ENCODE assay signal across 1 cellular context in the genomic region with DNA sequence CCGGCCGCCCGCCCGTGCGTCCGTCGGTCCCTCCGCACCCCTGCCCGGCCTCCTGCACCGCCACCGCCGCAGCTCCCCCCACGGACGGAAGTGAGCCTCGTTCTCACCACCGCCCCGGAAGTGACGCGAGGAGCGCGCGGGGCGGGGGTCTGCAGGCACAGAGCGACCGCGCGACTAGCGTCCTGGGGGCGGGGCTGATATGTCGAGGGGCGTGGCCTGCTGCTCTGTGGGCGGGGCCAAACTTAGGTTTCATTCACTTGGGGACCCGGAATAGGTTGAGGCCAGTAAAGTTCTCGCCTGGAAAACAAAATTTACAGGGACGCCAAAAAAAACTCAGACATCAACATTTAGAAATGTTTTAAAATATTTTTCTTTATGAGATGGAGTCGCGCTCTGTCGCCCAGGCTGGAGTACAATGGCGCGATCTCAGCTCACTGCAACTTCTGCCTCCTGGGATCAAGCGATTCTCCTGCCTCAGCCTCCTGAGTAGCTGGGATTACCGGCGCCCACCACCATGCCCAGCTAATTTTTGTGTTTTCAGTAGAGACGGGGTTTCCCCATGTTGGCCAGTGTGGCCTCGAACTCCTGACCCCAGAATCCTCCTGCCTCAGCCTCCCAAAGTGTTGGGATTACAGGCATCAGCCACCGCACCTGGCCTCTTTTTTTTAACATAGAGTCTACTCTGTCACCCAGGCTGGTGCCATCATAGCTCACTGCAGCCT.
TF ChIP-seq lines count a peak whose summit lies in the region.

TSS of gene ABHD17A (minus strand) at position 99 of the 722 bp plus-strand sequence. CDS start 3,930 bp downstream, outside the sequence.

TF ChIP-seq in HepG2, 621 proteins besides CTCF, POLR2A, EP300 and RAD21 (continued from another document):
- TF ChIP-seq DRAP1 (CRISPR knock-in tag; IDR thresholded peaks at IDR 0.05) (peak; percentile 61; the same call in 1 of the 2 replicates), PAXIP1 (CRISPR knock-in tag; conservative IDR thresholded peaks at IDR 0.05) (0 out of 2 replicates have a peak, but pooled peaks have one; percentile 35), POLR2AphosphoS5 (IDR thresholded peaks at IDR 0.05; ENCODE audit: low read depth, low read length) (peak; percentile 46; the same call in 1 of the 2 replicates), THAP11 (CRISPR knock-in tag; IDR thresholded peaks at IDR 0.05) (peak; percentile 88), RBFOX2 (IDR thresholded peaks at IDR 0.05; ENCODE audit: low read depth, low read length) (peak; percentile 71), CREM (IDR thresholded peaks at IDR 0.05) (peak; percentile 84), CREM (CRISPR knock-in tag; IDR thresholded peaks at IDR 0.05) (peak; percentile 42; the same call in 1 of the 2 replicates), DR1 (CRISPR knock-in tag; IDR thresholded peaks at IDR 0.05) (0 out of 2 replicates have a peak, but pooled peaks have one; percentile 3), ZNF777 (CRISPR knock-in tag; IDR thresholded peaks at IDR 0.05) (0 out of 2 replicates have a peak, but pooled peaks have one; percentile 10), ELF1 (CRISPR knock-in tag; IDR thresholded peaks at IDR 0.05) (peak; percentile 70; the same call in 1 of the 2 replicates), SP2 (CRISPR knock-in tag; IDR thresholded peaks at IDR 0.05) (peak; percentile 69), FOXK1 (CRISPR knock-in tag; IDR thresholded peaks at IDR 0.05; ENCODE audit: borderline replicate concordance, low read depth) (peak; percentile 49; the same call in 1 of the 2 replicates), HCFC1 (IDR thresholded peaks at IDR 0.05; ENCODE audit: low read depth, low read length) (peak; percentile 25; the same call in 1 of the 2 replicates), POLR2G (IDR thresholded peaks at IDR 0.05; ENCODE audit: low read depth, low read length) (peak; percentile 58), KDM2A (CRISPR knock-in tag; IDR thresholded peaks at IDR 0.05; ENCODE audit: borderline replicate concordance, low read depth) (peak; percentile 79; the same call in 1 of the 2 replicates), KDM3A (CRISPR knock-in tag; IDR thresholded peaks at IDR 0.05; ENCODE audit: low read depth) (0 out of 2 replicates have a peak, but pooled peaks have one; percentile 13), TAF1 (CRISPR knock-in tag; IDR thresholded peaks at IDR 0.05) (peak; percentile 56; the same call in 1 of the 2 replicates)
- TF ChIP-seq, protein P1, sequence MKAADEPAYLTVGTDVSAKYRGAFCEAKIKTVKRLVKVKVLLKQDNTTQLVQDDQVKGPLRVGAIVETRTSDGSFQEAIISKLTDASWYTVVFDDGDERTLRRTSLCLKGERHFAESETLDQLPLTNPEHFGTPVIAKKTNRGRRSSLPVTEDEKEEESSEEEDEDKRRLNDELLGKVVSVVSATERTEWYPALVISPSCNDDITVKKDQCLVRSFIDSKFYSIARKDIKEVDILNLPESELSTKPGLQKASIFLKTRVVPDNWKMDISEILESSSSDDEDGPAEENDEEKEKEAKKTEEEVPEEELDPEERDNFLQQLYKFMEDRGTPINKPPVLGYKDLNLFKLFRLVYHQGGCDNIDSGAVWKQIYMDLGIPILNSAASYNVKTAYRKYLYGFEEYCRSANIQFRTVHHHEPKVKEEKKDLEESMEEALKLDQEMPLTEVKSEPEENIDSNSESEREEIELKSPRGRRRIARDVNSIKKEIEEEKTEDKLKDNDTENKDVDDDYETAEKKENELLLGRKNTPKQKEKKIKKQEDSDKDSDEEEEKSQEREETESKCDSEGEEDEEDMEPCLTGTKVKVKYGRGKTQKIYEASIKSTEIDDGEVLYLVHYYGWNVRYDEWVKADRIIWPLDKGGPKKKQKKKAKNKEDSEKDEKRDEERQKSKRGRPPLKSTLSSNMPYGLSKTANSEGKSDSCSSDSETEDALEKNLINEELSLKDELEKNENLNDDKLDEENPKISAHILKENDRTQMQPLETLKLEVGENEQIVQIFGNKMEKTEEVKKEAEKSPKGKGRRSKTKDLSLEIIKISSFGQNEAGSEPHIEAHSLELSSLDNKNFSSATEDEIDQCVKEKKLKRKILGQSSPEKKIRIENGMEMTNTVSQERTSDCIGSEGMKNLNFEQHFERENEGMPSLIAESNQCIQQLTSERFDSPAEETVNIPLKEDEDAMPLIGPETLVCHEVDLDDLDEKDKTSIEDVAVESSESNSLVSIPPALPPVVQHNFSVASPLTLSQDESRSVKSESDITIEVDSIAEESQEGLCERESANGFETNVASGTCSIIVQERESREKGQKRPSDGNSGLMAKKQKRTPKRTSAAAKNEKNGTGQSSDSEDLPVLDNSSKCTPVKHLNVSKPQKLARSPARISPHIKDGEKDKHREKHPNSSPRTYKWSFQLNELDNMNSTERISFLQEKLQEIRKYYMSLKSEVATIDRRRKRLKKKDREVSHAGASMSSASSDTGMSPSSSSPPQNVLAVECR (CRISPR knock-in tag; IDR thresholded peaks at IDR 0.05; ENCODE audit: borderline replicate concordance) = peak; percentile 62; the same call in 1 of the 2 replicates
- TF ChIP-seq, protein P2, sequence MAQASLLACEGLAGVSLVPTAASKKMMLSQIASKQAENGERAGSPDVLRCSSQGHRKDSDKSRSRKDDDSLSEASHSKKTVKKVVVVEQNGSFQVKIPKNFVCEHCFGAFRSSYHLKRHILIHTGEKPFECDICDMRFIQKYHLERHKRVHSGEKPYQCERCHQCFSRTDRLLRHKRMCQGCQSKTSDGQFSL (CRISPR knock-in tag; IDR thresholded peaks at IDR 0.05) = peak; percentile 94
TF ChIP-seq in HepG2: peak in this region for 72; not testable (repeated sequence) for 549.
